ENCODE assay signal across 20 cellular contexts in the genomic region with DNA sequence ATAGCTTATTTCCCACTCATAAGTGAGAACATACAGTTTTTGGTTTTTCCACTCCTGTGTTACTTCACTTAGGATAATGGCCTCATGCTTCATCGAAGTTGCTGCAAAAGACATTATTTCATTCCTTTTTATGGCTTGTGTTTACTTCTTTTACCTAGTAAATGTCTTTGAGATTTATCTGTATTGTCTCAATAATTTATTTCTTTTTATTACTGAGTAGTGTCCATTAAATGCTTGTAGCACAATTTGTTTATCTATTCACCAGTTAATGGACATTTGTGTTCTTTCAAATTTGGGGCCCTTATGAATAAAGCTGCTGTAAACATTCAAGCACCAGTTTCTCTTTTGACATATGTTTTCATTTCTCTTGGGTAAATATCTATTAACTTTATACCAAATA.
"Had no signal": no experiment of that assay in that cellular context is flagged by ENCODE, and none has a peak within 500 bp of the region (broad histone marks: within the 10 kb centered on the region; RNA-seq: fewer than 3 reads in every experiment).

No MANE protein-coding gene starts in this region.

- H3K36me3 ChIP-seq: gastrocnemius medialis, left ventricle myocardium inferior, neutrophil, right atrium auricular region, stomach, thoracic aorta, transverse colon had no signal

- DNase-seq: cerebellar nuclear complex; effector memory CD8-positive, alpha-beta T cell; gastrocnemius medialis; immature natural killer cell; left ventricle myocardium inferior; mesenchymal stem cell; naive thymus-derived CD4-positive, alpha-beta T cell; nephron progenitor cell; posterior cingulate gyrus; stimulated activated CD4-positive, alpha-beta T cell treated with anti-CD3 and anti-CD28 coated beads, Interleukin-12 subunit alpha, Interleukin-12 subunit beta, amount 100 ng/mL, for 4 hours; stimulated activated naive CD4-positive, alpha-beta T cell; stomach; substantia nigra; transverse colon had no signal

- H3K27me3 ChIP-seq: gastrocnemius medialis, neutrophil, right atrium auricular region, stomach, transverse colon had no signal

- FAIRE-seq: endothelial cell of umbilical vein, keratinocyte had no signal

- H3K4me3 ChIP-seq: gastrocnemius medialis, left ventricle myocardium inferior, lung, right atrium auricular region, stomach, thoracic aorta, transverse colon had no signal

- H3K27ac ChIP-seq: gastrocnemius medialis, left ventricle myocardium inferior, neutrophil, right atrium auricular region, stomach, thoracic aorta had no signal

- ATAC-seq: effector memory CD8-positive, alpha-beta T cell; gastrocnemius medialis; naive thymus-derived CD4-positive, alpha-beta T cell had no signal

- H3K9me3 ChIP-seq: gastrocnemius medialis, left ventricle myocardium inferior, neutrophil, right atrium auricular region, stomach, thoracic aorta, transverse colon had no signal

- H3K4me1 ChIP-seq: gastrocnemius medialis, left ventricle myocardium inferior, right atrium auricular region had no signal
